ENCODE assay signal across 7 cellular contexts in the genomic region with DNA sequence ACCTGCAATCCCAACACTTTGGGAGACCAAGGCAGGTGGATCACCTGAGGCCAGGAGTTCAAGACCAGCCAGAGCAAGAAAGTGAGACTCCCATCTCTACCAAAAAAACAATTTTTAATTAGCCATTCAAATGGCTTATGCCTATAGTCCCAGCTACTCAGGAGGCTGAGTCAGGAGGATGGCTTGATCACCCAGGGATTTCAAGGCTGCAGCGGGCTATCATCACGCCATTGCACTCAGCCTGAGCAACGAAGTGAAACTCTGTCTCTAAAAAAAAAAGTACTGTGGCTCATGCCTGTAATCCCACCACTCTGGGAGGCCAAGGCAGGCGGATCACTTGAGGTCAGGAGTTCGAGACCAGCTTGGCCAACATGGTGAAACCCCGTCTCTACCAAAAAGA. TPM values are rescaled to one million over a fixed set of nuclear protein-coding genes. Genes with fewer than 3 reads are reported as not detected.
DNase-seq lines count a peak whose midpoint lies in the region; ATAC-seq, FAIRE-seq and TF ChIP-seq lines count a peak whose summit lies in the region.
"Not testable (repeated sequence)": the region's sequence is repeated elsewhere in the genome, so short reads cannot be mapped to it uniquely, and the experiment has no call there.
"Had no signal": no experiment of that assay in that cellular context is flagged by ENCODE, and none has a peak within 500 bp of the region (broad histone marks: within the 10 kb centered on the region; RNA-seq: fewer than 3 reads in every experiment).

No MANE protein-coding gene starts in this region.

- H3K36me3 Mint-ChIP-seq in CD4-positive, alpha-beta memory T cell: peaks cover 4 to 44% of the 10 kb centered on the region in 2 donors
- peaks cover 50% of the 10 kb centered on the region for H3K36me3 Mint-ChIP-seq in activated CD4-positive, alpha-beta T cell treated with anti-CD3 and anti-CD28 coated beads, Interleukin-2, amount 10 ng/mL, durations not matched to agents 24 days and 14 days (ENCODE audit: low read depth)

- TF ChIP-seq RAD21 in HepG2 (CRISPR knock-in tag; IDR thresholded peaks at IDR 0.05): not testable (repeated sequence)

- H3K9ac ChIP-seq in adipocyte (ENCODE audit: low read length); HepG2 (ENCODE audit: insufficient read depth, low read depth, low read length); smooth muscle cell (ENCODE audit: low read depth): not testable (repeated sequence)

- ATAC-seq in HepG2: not testable (repeated sequence)

- H3F3A ChIP-seq in smooth muscle cell (ENCODE audit: low read depth): not testable (repeated sequence)

- not testable (repeated sequence) for H3K9me3 Mint-ChIP-seq in CD4-positive, alpha-beta memory T cell; activated CD4-positive, alpha-beta T cell treated with anti-CD3 and anti-CD28 coated beads, Interleukin-2, amount 10 ng/mL, durations not matched to agents 24 days and 14 days

- intact Hi-C loops in CD4-positive, alpha-beta memory T cell (cut with micrococcal nuclease); HepG2 (cut with micrococcal nuclease; ENCODE audit: unreplicated experiment): not testable (repeated sequence)
- intact Hi-C loops in activated CD4-positive, alpha-beta T cell treated with anti-CD3 and anti-CD28 coated beads, Interleukin-2, amount 10 ng/mL, durations not matched to agents 24 days and 14 days (cut with micrococcal nuclease): loop anchor here (2.0 to 5.0 kb wide), 2 partner anchors 17 to 36 kb away; a partner anchor contains a TSS

- H2AFZ ChIP-seq in HepG2 (ENCODE audit: low read length); smooth muscle cell (ENCODE audit: low read depth): not testable (repeated sequence)

- peaks cover 46 to 85% (median 65%) of the 10 kb centered on the region in 4 donors for H3K4me1 Mint-ChIP-seq in CD4-positive, alpha-beta memory T cell
- peaks cover 65% of the 10 kb centered on the region for H3K4me1 Mint-ChIP-seq in activated CD4-positive, alpha-beta T cell treated with anti-CD3 and anti-CD28 coated beads, Interleukin-2, amount 10 ng/mL, durations not matched to agents 24 days and 14 days

- H3K27ac ChIP-seq in CD4-positive, alpha-beta memory T cell (ENCODE audit: low read depth, low read length); HepG2 (ENCODE audit: extremely low read length, insufficient read depth, low read length): not testable (repeated sequence)
- peak overlapping the region; percentile 100 for H3K27ac ChIP-seq in smooth muscle cell (ENCODE audit: low read depth)

- H3K4me3 ChIP-seq in CD4-positive, alpha-beta memory T cell (ENCODE audit: low read length in 2 of 2); smooth muscle cell: not testable (repeated sequence)
- H3K4me3 ChIP-seq in NB4 (ENCODE audit: low read depth, low read length) (peak overlapping the region; percentile 18), adipocyte (ENCODE audit: low read length) (peak overlapping the region; percentile 100), HepG2 (replicated peaks in 1 of 3; ENCODE audit: insufficient read depth in 1 of 3, low read depth in 2 of 3, low read length in 3 of 3) (peak overlapping the region in 2 of 3 experiments; percentile 3 to 17; a peak in 1 of 6 replicates)

- not testable (repeated sequence) for H3K36me3 ChIP-seq in CD4-positive, alpha-beta memory T cell (ENCODE audit: insufficient read depth, low read length); smooth muscle cell (ENCODE audit: low read depth)
- H3K36me3 ChIP-seq in adipocyte (ENCODE audit: control insufficient read depth, insufficient read depth, low read length, severe bottlenecking) (peaks cover 26% of the 10 kb centered on the region), HepG2 (replicated peaks in 1 of 2; ENCODE audit: control insufficient read depth in 1 of 2, insufficient read depth in 2 of 2, low read length in 2 of 2) (peaks cover 2 to 17% of the 10 kb centered on the region in 2 experiments)

- not testable (repeated sequence) for DNase-seq in CD4-positive, alpha-beta memory T cell; NB4 (ENCODE audit: low read depth); activated CD4-positive, alpha-beta T cell treated with anti-CD3 and anti-CD28 coated beads, Interleukin-2, amount 10 ng/mL, durations not matched to agents 24 days and 14 days; adipocyte (ENCODE audit: low read depth); HepG2 (ENCODE audit: low spot score); smooth muscle cell (lab: John Stamatoyannopoulos, UW; ENCODE audit: unreplicated experiment)

- not testable (repeated sequence) for H3K27me3 Mint-ChIP-seq in CD4-positive, alpha-beta memory T cell; activated CD4-positive, alpha-beta T cell treated with anti-CD3 and anti-CD28 coated beads, Interleukin-2, amount 10 ng/mL, durations not matched to agents 24 days and 14 days

- TF ChIP-seq EP300 in HepG2 (IDR thresholded peaks at IDR 0.05; ENCODE audit: low read depth in 2 of 2, low read length in 2 of 2); HepG2 (CRISPR knock-in tag; IDR thresholded peaks at IDR 0.05; ENCODE audit: borderline replicate concordance): not testable (repeated sequence)

- not testable (repeated sequence) for H3K9me3 ChIP-seq in CD4-positive, alpha-beta memory T cell (ENCODE audit: control insufficient read depth in 1 of 2, low read length in 2 of 2); adipocyte (ENCODE audit: control insufficient read depth, low read length); HepG2 (ENCODE audit: low read length); smooth muscle cell (replicated peaks; ENCODE audit: low read depth)

- H3K27me3 ChIP-seq in CD4-positive, alpha-beta memory T cell (ENCODE audit: insufficient read depth, low read length); adipocyte (replicated peaks; ENCODE audit: control insufficient read depth, insufficient read depth, low read length); HepG2 (ENCODE audit: control insufficient read depth in 1 of 2, insufficient read depth in 2 of 2, low read length in 2 of 2); smooth muscle cell (ENCODE audit: low read depth): not testable (repeated sequence)

- in situ Hi-C loops in HepG2 (cut with HindIII; ENCODE audit: extremely low pct_ligation_motif_present, low pct_unique_long_range_greater_than_20kb): not testable (repeated sequence)

- H3K4me3 Mint-ChIP-seq in CD4-positive, alpha-beta memory T cell: peak overlapping the region; percentile 33 to 98 (median 94)
- peak overlapping the region; percentile 98 for H3K4me3 Mint-ChIP-seq in activated CD4-positive, alpha-beta T cell treated with anti-CD3 and anti-CD28 coated beads, Interleukin-2, amount 10 ng/mL, durations not matched to agents 24 days and 14 days

- peak overlapping the region; percentile 98 for H3K4me2 ChIP-seq in HepG2 (ENCODE audit: low read depth, low read length)
- H3K4me2 ChIP-seq in smooth muscle cell: peak overlapping the region; percentile 15

- CTCF ChIA-PET in CD4-positive, alpha-beta memory T cell (lab: Charles Lee; ENCODE audit: partially characterized antibody): interaction anchor here (1.6 to 2.1 kb wide), 2 partner anchors 22 to 124 kb away, joined by 4 to 5 read pairs; no protein-coding TSS in a partner anchor
- CTCF ChIA-PET in HepG2 (lab: Yijun Ruan, JAX; ENCODE audit: low intra/inter-chr PET ratio, low total read pairs): not testable (repeated sequence)

- FAIRE-seq in HepG2 (lab: Jason Lieb, UNC): not testable (repeated sequence)

- TF ChIP-seq CTCF in NB4 (IDR thresholded peaks at IDR 0.05; ENCODE audit: low read depth, low read length); HepG2 (CRISPR knock-in tag; IDR thresholded peaks at IDR 0.05); smooth muscle cell (IDR thresholded peaks at IDR 0.05; ENCODE audit: borderline replicate concordance, insufficient read depth, poor library complexity, severe bottlenecking): not testable (repeated sequence)

- H3K79me2 ChIP-seq in HepG2 (ENCODE audit: insufficient read depth, low read length) (peaks cover 82% of the 10 kb centered on the region), smooth muscle cell (ENCODE audit: low read depth) (peaks cover 79% of the 10 kb centered on the region)

- H3K4me1 ChIP-seq in CD4-positive, alpha-beta memory T cell (ENCODE audit: insufficient read depth, low read length): peaks cover 72% of the 10 kb centered on the region
- peaks cover 60% of the 10 kb centered on the region for H3K4me1 ChIP-seq in adipocyte (ENCODE audit: control insufficient read depth, insufficient read depth, low read length)
- H3K4me1 ChIP-seq in HepG2 (ENCODE audit: insufficient read depth, low read length): peaks cover 65% of the 10 kb centered on the region
- H3K4me1 ChIP-seq in smooth muscle cell (ENCODE audit: low read depth): peaks cover 11% of the 10 kb centered on the region

- TF ChIP-seq POLR2A in NB4 (IDR thresholded peaks at IDR 0.05; ENCODE audit: extremely low read depth, insufficient read length); HepG2 (IDR thresholded peaks at IDR 0.05; ENCODE audit: insufficient read depth in 1 of 2, low read depth in 2 of 2, low read length in 2 of 2): not testable (repeated sequence)

- H3K27ac Mint-ChIP-seq in CD4-positive, alpha-beta memory T cell: peak overlapping the region in 2 of 7 donors; percentile 64 to 69
- H3K27ac Mint-ChIP-seq in activated CD4-positive, alpha-beta T cell treated with anti-CD3 and anti-CD28 coated beads, Interleukin-2, amount 10 ng/mL, durations not matched to agents 24 days and 14 days: peak overlapping the region; percentile 92

- POLR2A ChIA-PET in CD4-positive, alpha-beta memory T cell (lab: Charles Lee; ENCODE audit: partially characterized antibody): interaction anchor here (0.6 to 4.3 kb wide), 7 partner anchors 11 to 664 kb away, joined by 3 to 47 read pairs (median 4); a partner anchor contains a TSS
- POLR2A ChIA-PET in HepG2 (lab: Yijun Ruan, JAX): interaction anchor here (2.4 to 2.8 kb wide), 2 partner anchors 17 to 70 kb away, joined by 9 to 19 read pairs; a partner anchor contains a TSS

- not testable (repeated sequence) for BruUV-seq in HepG2 (replicated peaks; lab: Mats Ljungman, UMichigan)

- 100% methylated on average over 6 of the region's 6 CpGs for WGBS in HepG2 (ENCODE audit: low lambda C conversion rate)
- WGBS in smooth muscle cell (ENCODE audit: low lambda C conversion rate): 92% methylated on average over 6 of the region's 6 CpGs

- H4K20me1 ChIP-seq in HepG2 (ENCODE audit: insufficient read depth, low read length) (peaks cover 11% of the 10 kb centered on the region; the same call in 1 of the 2 replicates), smooth muscle cell (ENCODE audit: low read depth) (peaks cover 43% of the 10 kb centered on the region)

RNA-seq across cellular contexts. Expression of a gene that starts 1.9 kb away (rescaled TPM):
- total RNA-seq in CD4-positive, alpha-beta memory T cell: 10 to 100 TPM; 40.8 to 41.0 TPM
- polyA plus RNA-seq in CD4-positive, alpha-beta memory T cell: 10 to 100 TPM; 70.9 to 89.1 TPM
- 173 and 178 TPM in 2 replicates for total RNA-seq in activated CD4-positive, alpha-beta T cell treated with anti-CD3 and anti-CD28 coated beads, Interleukin-2, amount 10 ng/mL, durations not matched to agents 24 days and 14 days
- total RNA-seq in HepG2 (2016; rRNA removed; fragmentation: Illumina TruSeq; extraction: Trizol) (63.6 and 90.3 TPM in 2 replicates), smooth muscle cell (49.0 and 82.0 TPM in 2 replicates)
- 42.8 and 47.2 TPM in 2 replicates for total RNA-seq in HepG2 (2016; cell fraction: cytosol; rRNA removed; fragmentation: Illumina TruSeq; extraction: Trizol; ENCODE audit: low read depth)
- 69.1 and 94.1 TPM in 2 replicates for total RNA-seq in HepG2 (2016; cell fraction: insoluble cytoplasmic fraction; rRNA removed; fragmentation: Illumina TruSeq; extraction: Trizol)
- 38.8 and 43.9 TPM in 2 replicates for total RNA-seq in HepG2 (2016; cell fraction: membrane; rRNA removed; fragmentation: Illumina TruSeq; extraction: Trizol)
- total RNA-seq in HepG2 (2016; cell fraction: nucleus; rRNA removed; fragmentation: Illumina TruSeq; extraction: Trizol): 22.5 and 26.3 TPM in 2 replicates
- polyA plus RNA-seq in HepG2 (2011; rRNA removed) (51.0 and 62.6 TPM in 2 replicates), smooth muscle cell (139 and 150 TPM in 2 replicates)
- 106 and 118 TPM in 2 replicates for polyA plus RNA-seq in HepG2 (2011; cell fraction: cytosol; rRNA removed)
- 15.6 and 18.7 TPM in 2 replicates for polyA plus RNA-seq in HepG2 (2011; cell fraction: nucleus; rRNA removed)
- 89.3 and 89.5 TPM in 2 replicates for polyA plus RNA-seq in HepG2 (2012)
- polyA plus RNA-seq in HepG2 (2016; cell fraction: cytosol; fragmentation: Illumina TruSeq; extraction: Trizol; ENCODE audit: low read depth): 34.9 and 42.4 TPM in 2 replicates
- polyA plus RNA-seq in HepG2 (2016; cell fraction: insoluble cytoplasmic fraction; fragmentation: Illumina TruSeq; extraction: Trizol; ENCODE audit: low read depth): 172 and 184 TPM in 2 replicates
- polyA plus RNA-seq in HepG2 (2016; cell fraction: membrane; fragmentation: Illumina TruSeq; extraction: Trizol; ENCODE audit: low read depth): 42.5 and 42.9 TPM in 2 replicates
- 86.6 and 87.7 TPM in 2 replicates for polyA plus RNA-seq in HepG2 (2016; cell fraction: nucleus; fragmentation: Illumina TruSeq; extraction: Trizol; ENCODE audit: insufficient read depth, low read depth)
- polyA minus RNA-seq in HepG2 (2011; rRNA and poly(A)+ RNA removed; ENCODE audit: low replicate concordance): 5.2 and 9.4 TPM in 2 replicates
- 13.5 and 14.1 TPM in 2 replicates for polyA minus RNA-seq in HepG2 (2011; cell fraction: cytosol; rRNA and poly(A)+ RNA removed)
- polyA minus RNA-seq in HepG2 (2011; cell fraction: nucleus; rRNA and poly(A)+ RNA removed): 6.7 and 7.2 TPM in 2 replicates

RNA-seq across cellular contexts. Expression of a gene that starts 1.9 kb away (rescaled TPM):
- 10 to 100 TPM; 49.0 to 50.5 TPM for total RNA-seq in CD4-positive, alpha-beta memory T cell
- polyA plus RNA-seq in CD4-positive, alpha-beta memory T cell: 10 to 100 TPM; 17.5 to 21.4 TPM
- 46.7 and 48.2 TPM in 2 replicates for total RNA-seq in activated CD4-positive, alpha-beta T cell treated with anti-CD3 and anti-CD28 coated beads, Interleukin-2, amount 10 ng/mL, durations not matched to agents 24 days and 14 days
- 30.0 and 31.0 TPM in 2 replicates for total RNA-seq in HepG2 (2016; rRNA removed; fragmentation: Illumina TruSeq; extraction: Trizol)
- total RNA-seq in HepG2 (2016; cell fraction: cytosol; rRNA removed; fragmentation: Illumina TruSeq; extraction: Trizol; ENCODE audit: low read depth): 7.1 and 7.8 TPM in 2 replicates
- total RNA-seq in HepG2 (2016; cell fraction: insoluble cytoplasmic fraction; rRNA removed; fragmentation: Illumina TruSeq; extraction: Trizol): 27.7 and 32.6 TPM in 2 replicates
- total RNA-seq in HepG2 (2016; cell fraction: membrane; rRNA removed; fragmentation: Illumina TruSeq; extraction: Trizol): 12.3 and 13.2 TPM in 2 replicates
- total RNA-seq in HepG2 (2016; cell fraction: nucleus; rRNA removed; fragmentation: Illumina TruSeq; extraction: Trizol): 29.0 and 31.9 TPM in 2 replicates
- 22.7 and 29.2 TPM in 2 replicates for polyA plus RNA-seq in HepG2 (2011; rRNA removed)
- 20.1 and 24.6 TPM in 2 replicates for polyA plus RNA-seq in HepG2 (2011; cell fraction: cytosol; rRNA removed)
- 86.9 and 94.3 TPM in 2 replicates for polyA plus RNA-seq in HepG2 (2011; cell fraction: nucleus; rRNA removed)
- polyA plus RNA-seq in HepG2 (2012): 28.0 and 30.9 TPM in 2 replicates
- polyA plus RNA-seq in HepG2 (2016; cell fraction: cytosol; fragmentation: Illumina TruSeq; extraction: Trizol; ENCODE audit: low read depth): 7.2 and 7.6 TPM in 2 replicates
- polyA plus RNA-seq in HepG2 (2016; cell fraction: insoluble cytoplasmic fraction; fragmentation: Illumina TruSeq; extraction: Trizol; ENCODE audit: low read depth): 35.3 and 36.4 TPM in 2 replicates
- polyA plus RNA-seq in HepG2 (2016; cell fraction: membrane; fragmentation: Illumina TruSeq; extraction: Trizol; ENCODE audit: low read depth): 8.8 and 9.8 TPM in 2 replicates
- 46.7 and 52.4 TPM in 2 replicates for polyA plus RNA-seq in HepG2 (2016; cell fraction: nucleus; fragmentation: Illumina TruSeq; extraction: Trizol; ENCODE audit: insufficient read depth, low read depth)
- 42.0 and 54.5 TPM in 2 replicates for polyA minus RNA-seq in HepG2 (2011; rRNA and poly(A)+ RNA removed; ENCODE audit: low replicate concordance)
- polyA minus RNA-seq in HepG2 (2011; cell fraction: cytosol; rRNA and poly(A)+ RNA removed): 9.2 and 9.4 TPM in 2 replicates
- 23.0 and 26.6 TPM in 2 replicates for polyA minus RNA-seq in HepG2 (2011; cell fraction: nucleus; rRNA and poly(A)+ RNA removed)
- 33.6 and 37.2 TPM in 2 replicates for total RNA-seq in smooth muscle cell
- polyA plus RNA-seq in smooth muscle cell: 37.6 and 53.0 TPM in 2 replicates

RNA-seq across cellular contexts. Expression of a gene that starts 16.5 kb away (rescaled TPM):
- total RNA-seq in CD4-positive, alpha-beta memory T cell: 10 to 100 TPM; 39.1 to 41.4 TPM
- 10 to 100 TPM; 40.7 to 42.0 TPM for polyA plus RNA-seq in CD4-positive, alpha-beta memory T cell
- 45.7 and 46.2 TPM in 2 replicates for total RNA-seq in activated CD4-positive, alpha-beta T cell treated with anti-CD3 and anti-CD28 coated beads, Interleukin-2, amount 10 ng/mL, durations not matched to agents 24 days and 14 days
- total RNA-seq in HepG2 (2016; rRNA removed; fragmentation: Illumina TruSeq; extraction: Trizol) (12.6 and 14.0 TPM in 2 replicates), smooth muscle cell (36.3 and 36.9 TPM in 2 replicates)
- 10.4 and 11.2 TPM in 2 replicates for total RNA-seq in HepG2 (2016; cell fraction: cytosol; rRNA removed; fragmentation: Illumina TruSeq; extraction: Trizol; ENCODE audit: low read depth)
- 12.4 and 13.9 TPM in 2 replicates for total RNA-seq in HepG2 (2016; cell fraction: insoluble cytoplasmic fraction; rRNA removed; fragmentation: Illumina TruSeq; extraction: Trizol)
- 19.7 and 22.4 TPM in 2 replicates for total RNA-seq in HepG2 (2016; cell fraction: membrane; rRNA removed; fragmentation: Illumina TruSeq; extraction: Trizol)
- 8.9 and 9.2 TPM in 2 replicates for total RNA-seq in HepG2 (2016; cell fraction: nucleus; rRNA removed; fragmentation: Illumina TruSeq; extraction: Trizol)
- polyA plus RNA-seq in HepG2 (2011; rRNA removed) (27.8 and 31.2 TPM in 2 replicates), smooth muscle cell (33.7 and 38.6 TPM in 2 replicates)
- 29.3 and 33.3 TPM in 2 replicates for polyA plus RNA-seq in HepG2 (2011; cell fraction: cytosol; rRNA removed)
- polyA plus RNA-seq in HepG2 (2011; cell fraction: nucleus; rRNA removed): 29.8 and 35.1 TPM in 2 replicates
- 19.2 and 24.0 TPM in 2 replicates for polyA plus RNA-seq in HepG2 (2012)
- polyA plus RNA-seq in HepG2 (2016; cell fraction: cytosol; fragmentation: Illumina TruSeq; extraction: Trizol; ENCODE audit: low read depth): 19.6 and 23.3 TPM in 2 replicates
- polyA plus RNA-seq in HepG2 (2016; cell fraction: insoluble cytoplasmic fraction; fragmentation: Illumina TruSeq; extraction: Trizol; ENCODE audit: low read depth): 24.1 and 24.5 TPM in 2 replicates
- 33.8 and 34.9 TPM in 2 replicates for polyA plus RNA-seq in HepG2 (2016; cell fraction: membrane; fragmentation: Illumina TruSeq; extraction: Trizol; ENCODE audit: low read depth)
- 33.1 and 36.8 TPM in 2 replicates for polyA plus RNA-seq in HepG2 (2016; cell fraction: nucleus; fragmentation: Illumina TruSeq; extraction: Trizol; ENCODE audit: insufficient read depth, low read depth)
- 67.8 and 81.3 TPM in 2 replicates for polyA minus RNA-seq in HepG2 (2011; rRNA and poly(A)+ RNA removed; ENCODE audit: low replicate concordance)
- 11.9 and 13.8 TPM in 2 replicates for polyA minus RNA-seq in HepG2 (2011; cell fraction: cytosol; rRNA and poly(A)+ RNA removed)
- polyA minus RNA-seq in HepG2 (2011; cell fraction: nucleus; rRNA and poly(A)+ RNA removed): 9.1 and 13.8 TPM in 2 replicates

RNA-seq across cellular contexts. Expression of a gene that starts 17.8 kb away (rescaled TPM):
- under 1 TPM; 0.52 to 0.53 TPM for total RNA-seq in CD4-positive, alpha-beta memory T cell
- polyA plus RNA-seq in CD4-positive, alpha-beta memory T cell: 1 to 10 TPM in 1 of 2 donors, under 1 TPM in 1; 0.68 to 2.4 TPM
- not detected in 2 replicates for total RNA-seq in activated CD4-positive, alpha-beta T cell treated with anti-CD3 and anti-CD28 coated beads, Interleukin-2, amount 10 ng/mL, durations not matched to agents 24 days and 14 days
- 2.9 and 4.0 TPM in 2 replicates for total RNA-seq in HepG2 (2016; rRNA removed; fragmentation: Illumina TruSeq; extraction: Trizol)
- total RNA-seq in HepG2 (2016; cell fraction: cytosol; rRNA removed; fragmentation: Illumina TruSeq; extraction: Trizol; ENCODE audit: low read depth): 3.2 and 6.6 TPM in 2 replicates
- 3.0 and 3.4 TPM in 2 replicates for total RNA-seq in HepG2 (2016; cell fraction: insoluble cytoplasmic fraction; rRNA removed; fragmentation: Illumina TruSeq; extraction: Trizol)
- 4.4 and 4.5 TPM in 2 replicates for total RNA-seq in HepG2 (2016; cell fraction: membrane; rRNA removed; fragmentation: Illumina TruSeq; extraction: Trizol)
- 1.6 and 2.4 TPM in 2 replicates for total RNA-seq in HepG2 (2016; cell fraction: nucleus; rRNA removed; fragmentation: Illumina TruSeq; extraction: Trizol)
- 2.6 and 2.9 TPM in 2 replicates for polyA plus RNA-seq in HepG2 (2011; rRNA removed)
- polyA plus RNA-seq in HepG2 (2011; cell fraction: cytosol; rRNA removed): 2.1 and 2.2 TPM in 2 replicates
- 3.6 and 5.0 TPM in 2 replicates for polyA plus RNA-seq in HepG2 (2011; cell fraction: nucleus; rRNA removed)
- 1.2 and 1.6 TPM in 2 replicates for polyA plus RNA-seq in HepG2 (2012)
- polyA plus RNA-seq in HepG2 (2016; cell fraction: cytosol; fragmentation: Illumina TruSeq; extraction: Trizol; ENCODE audit: low read depth): 3.9 and 4.2 TPM in 2 replicates
- polyA plus RNA-seq in HepG2 (2016; cell fraction: insoluble cytoplasmic fraction; fragmentation: Illumina TruSeq; extraction: Trizol; ENCODE audit: low read depth): 2.9 and 3.2 TPM in 2 replicates
- polyA plus RNA-seq in HepG2 (2016; cell fraction: membrane; fragmentation: Illumina TruSeq; extraction: Trizol; ENCODE audit: low read depth): 3.3 and 4.6 TPM in 2 replicates
- 2.6 and 3.4 TPM in 2 replicates for polyA plus RNA-seq in HepG2 (2016; cell fraction: nucleus; fragmentation: Illumina TruSeq; extraction: Trizol; ENCODE audit: insufficient read depth, low read depth)
- polyA minus RNA-seq in HepG2 (2011; rRNA and poly(A)+ RNA removed; ENCODE audit: low replicate concordance): 0.22 and 1.7 TPM in 2 replicates
- polyA minus RNA-seq in HepG2 (2011; cell fraction: cytosol; rRNA and poly(A)+ RNA removed): 0.88 TPM in 1 of 2 replicates, not detected in the other
- not detected in 2 replicates for polyA minus RNA-seq in HepG2 (2011; cell fraction: nucleus; rRNA and poly(A)+ RNA removed)
- 2.2 and 10.0 TPM in 2 replicates for total RNA-seq in smooth muscle cell
- polyA plus RNA-seq in smooth muscle cell: 3.3 and 4.6 TPM in 2 replicates

RNA-seq across cellular contexts. Expression of a gene that starts 26.6 kb away (rescaled TPM):
- total RNA-seq in CD4-positive, alpha-beta memory T cell: not detected
- polyA plus RNA-seq in CD4-positive, alpha-beta memory T cell: not detected
- total RNA-seq in activated CD4-positive, alpha-beta T cell treated with anti-CD3 and anti-CD28 coated beads, Interleukin-2, amount 10 ng/mL, durations not matched to agents 24 days and 14 days: 0.05 TPM in 1 of 2 replicates, not detected in the other
- total RNA-seq in HepG2 (2016; rRNA removed; fragmentation: Illumina TruSeq; extraction: Trizol) (12.3 and 12.4 TPM in 2 replicates), smooth muscle cell (18.2 and 27.6 TPM in 2 replicates)
- 5.2 and 6.1 TPM in 2 replicates for total RNA-seq in HepG2 (2016; cell fraction: cytosol; rRNA removed; fragmentation: Illumina TruSeq; extraction: Trizol; ENCODE audit: low read depth)
- total RNA-seq in HepG2 (2016; cell fraction: insoluble cytoplasmic fraction; rRNA removed; fragmentation: Illumina TruSeq; extraction: Trizol): 11.2 and 11.6 TPM in 2 replicates
- total RNA-seq in HepG2 (2016; cell fraction: membrane; rRNA removed; fragmentation: Illumina TruSeq; extraction: Trizol): 16.6 and 17.2 TPM in 2 replicates
- 7.8 and 11.8 TPM in 2 replicates for total RNA-seq in HepG2 (2016; cell fraction: nucleus; rRNA removed; fragmentation: Illumina TruSeq; extraction: Trizol)
- polyA plus RNA-seq in HepG2 (2011; rRNA removed) (5.9 and 9.2 TPM in 2 replicates), smooth muscle cell (12.7 and 32.8 TPM in 2 replicates)
- polyA plus RNA-seq in HepG2 (2011; cell fraction: cytosol; rRNA removed): 7.8 and 14.6 TPM in 2 replicates
- 5.3 and 7.3 TPM in 2 replicates for polyA plus RNA-seq in HepG2 (2011; cell fraction: nucleus; rRNA removed)
- polyA plus RNA-seq in HepG2 (2012): 4.5 and 7.4 TPM in 2 replicates
- 3.2 and 3.6 TPM in 2 replicates for polyA plus RNA-seq in HepG2 (2016; cell fraction: cytosol; fragmentation: Illumina TruSeq; extraction: Trizol; ENCODE audit: low read depth)
- polyA plus RNA-seq in HepG2 (2016; cell fraction: insoluble cytoplasmic fraction; fragmentation: Illumina TruSeq; extraction: Trizol; ENCODE audit: low read depth): 8.1 and 8.9 TPM in 2 replicates
- polyA plus RNA-seq in HepG2 (2016; cell fraction: membrane; fragmentation: Illumina TruSeq; extraction: Trizol; ENCODE audit: low read depth): 8.1 and 9.9 TPM in 2 replicates
- 10.0 and 12.0 TPM in 2 replicates for polyA plus RNA-seq in HepG2 (2016; cell fraction: nucleus; fragmentation: Illumina TruSeq; extraction: Trizol; ENCODE audit: insufficient read depth, low read depth)
- polyA minus RNA-seq in HepG2 (2011; rRNA and poly(A)+ RNA removed; ENCODE audit: low replicate concordance): 0.30 and 21.8 TPM in 2 replicates
- 1.8 and 6.0 TPM in 2 replicates for polyA minus RNA-seq in HepG2 (2011; cell fraction: cytosol; rRNA and poly(A)+ RNA removed)
- 5.8 and 10.3 TPM in 2 replicates for polyA minus RNA-seq in HepG2 (2011; cell fraction: nucleus; rRNA and poly(A)+ RNA removed)
- total RNA-seq: cerebellum had no signal
